Comparison of ENCODE assay signal across 8 cellular contexts in genomic region chr17:83099570-83100181, GRCh38. TPM values are rescaled to one million over a fixed set of nuclear protein-coding genes. Genes with fewer than 3 reads are reported as not detected.
DNase-seq lines count a peak whose midpoint lies in the region; ATAC-seq and TF ChIP-seq lines count a peak whose summit lies in the region.
"Had no signal": no experiment of that assay in that cellular context is flagged by ENCODE, and none has a peak within 500 bp of the region (broad histone marks: within the 10 kb centered on the region; RNA-seq: fewer than 3 reads in every experiment).

No MANE protein-coding gene starts in this region.

- no CpG with 5 or more reads among the region's 34 CpGs for WGBS in H9 (ENCODE audit: extremely low coverage, insufficient read length, low lambda C conversion rate)
- WGBS in SK-N-SH (ENCODE audit: low lambda C conversion rate) = 43% methylated on average over 29 of the region's 34 CpGs

- peaks cover 0 to 7% of the 10 kb centered on the region in 2 experiments; a peak in 1 of 5 replicates for H3K9me3 Mint-ChIP-seq in H9
- no peaks in the 10 kb centered on the region for H3K9me3 Mint-ChIP-seq in stimulated activated naive B cell treated with anti-CD40 and anti-IgM and Interleukin-4, amounts not matched to agents 10 μg/mL and 1 μg/mL and 100 μg/mL, for 72 hours

- H4K8ac ChIP-seq in H9 (replicated peaks; ENCODE audit: insufficient read length, low read depth, low read length) = no peak overlapping the region

- H3K9me3 ChIP-seq in H9 (ENCODE audit: control insufficient read depth, low read depth, low read length) = no peaks in the 10 kb centered on the region
- no peaks in the 10 kb centered on the region for H3K9me3 ChIP-seq in SK-N-SH
- no peaks in the 10 kb centered on the region for H3K9me3 ChIP-seq in iPS-18c (ENCODE audit: control insufficient read depth, insufficient read depth, low read length)

- TF ChIP-seq EP300 in SK-N-SH (IDR thresholded peaks at IDR 0.05; ENCODE audit: borderline replicate concordance in 1 of 2, low read depth in 1 of 2, low read length in 1 of 2) = no peak

- no peaks in the 10 kb centered on the region for H3K9me2 ChIP-seq in SK-N-SH

- CTCF ChIA-PET in SK-N-SH (lab: Yijun Ruan, JAX) = no interaction called here

- 0 out of 3 replicates have a peak, but pooled peaks have one; percentile 15 for TF ChIP-seq CTCF in H9 (conservative IDR thresholded peaks at IDR 0.05)
- 0 out of 2 replicates have a peak, but pooled peaks have one; percentile 16 for TF ChIP-seq CTCF in SK-N-SH (IDR thresholded peaks at IDR 0.05)

- peaks cover 26% of the 10 kb centered on the region for H3F3A ChIP-seq in SK-N-SH (replicated peaks; ENCODE audit: insufficient read depth)

- no peak overlapping the region for H2BK5ac ChIP-seq in H9 (ENCODE audit: insufficient read length, low read length)

- peaks cover 6 to 18% of the 10 kb centered on the region in 2 experiments; a peak in 3 of 4 replicates for H3K4me1 Mint-ChIP-seq in H9
- H3K4me1 Mint-ChIP-seq in stimulated activated naive B cell treated with anti-CD40 and anti-IgM and Interleukin-4, amounts not matched to agents 10 μg/mL and 1 μg/mL and 100 μg/mL, for 72 hours = peaks cover 21 to 41% of the 10 kb centered on the region in 2 donors

- H3K9ac ChIP-seq in H9 (ENCODE audit: extremely low read depth, insufficient read length, low read length) (no peak overlapping the region), SK-N-SH (peak overlapping the region; percentile 40; the same call in 1 of the 2 replicates)

- no peaks in the 10 kb centered on the region; the same call in 1 of the 2 replicates for H3K27me3 Mint-ChIP-seq in H9 (ENCODE audit: low read depth)
- H3K27me3 Mint-ChIP-seq in stimulated activated naive B cell treated with anti-CD40 and anti-IgM and Interleukin-4, amounts not matched to agents 10 μg/mL and 1 μg/mL and 100 μg/mL, for 72 hours = peaks cover 4 to 42% of the 10 kb centered on the region in 2 donors

- H3K23me2 ChIP-seq in H9 (ENCODE audit: insufficient read length, low read depth, low read length, poor library complexity, severe bottlenecking) = no peaks in the 10 kb centered on the region

- H4K5ac ChIP-seq in H9 (ENCODE audit: insufficient read length, low read depth, low read length) = no peak overlapping the region

- H2BK12ac ChIP-seq in H9 (ENCODE audit: insufficient read length, low read depth, low read length) = no peak overlapping the region

- H3K4me3 ChIP-seq in SK-N-SH (ENCODE audit: low read depth in 2 of 2, low read length in 1 of 2) (peak overlapping the region; percentile 2 to 44; a peak in 2 of 4 replicates), iPS-18c (ENCODE audit: insufficient read depth, low read depth, low read length) (peak overlapping the region; percentile 28)

- H3K18ac ChIP-seq in H9 (ENCODE audit: insufficient read length, low read depth, low read length) = no peak overlapping the region

- H3K36me3 Mint-ChIP-seq in H9 (ENCODE audit: insufficient read depth in 1 of 3, low read depth in 3 of 3) = peaks cover 7 to 12% (median 10%) of the 10 kb centered on the region in 3 experiments
- H3K36me3 Mint-ChIP-seq in stimulated activated naive B cell treated with anti-CD40 and anti-IgM and Interleukin-4, amounts not matched to agents 10 μg/mL and 1 μg/mL and 100 μg/mL, for 72 hours = peaks cover 12 to 13% of the 10 kb centered on the region in 2 donors

- H3T11ph ChIP-seq in H9 (ENCODE audit: low read length) = no peak overlapping the region

- no peak overlapping the region for H3K14ac ChIP-seq in H9 (ENCODE audit: insufficient read depth, low read length)

- no peak overlapping the region for H3K23ac ChIP-seq in H9 (ENCODE audit: insufficient read length, low read depth, low read length)

- H3K27ac Mint-ChIP-seq in H9 = no peak overlapping the region
- H3K27ac Mint-ChIP-seq in stimulated activated naive B cell treated with anti-CD40 and anti-IgM and Interleukin-4, amounts not matched to agents 10 μg/mL and 1 μg/mL and 100 μg/mL, for 72 hours = peak overlapping the region; percentile 69

- ATAC-seq in stimulated activated naive B cell treated with anti-CD40 and anti-IgM and Interleukin-4, amounts not matched to agents 10 μg/mL and 1 μg/mL and 100 μg/mL, for 72 hours (replicated peaks) = peak; percentile 39 to 50

- H2AFZ ChIP-seq in H9 (ENCODE audit: low read length) = no peak overlapping the region
- H2AFZ ChIP-seq in SK-N-SH (ENCODE audit: low read depth) = peak overlapping the region; percentile 24; the same call in 1 of the 2 replicates

- H2AK5ac ChIP-seq in H9 (ENCODE audit: insufficient read length, low read length) = no peak overlapping the region

- H4K20me1 ChIP-seq in H9 (ENCODE audit: control insufficient read depth, insufficient read depth, insufficient read length) (no peaks in the 10 kb centered on the region), SK-N-SH (ENCODE audit: insufficient read depth) (peaks cover 33% of the 10 kb centered on the region)

- no peak for TF ChIP-seq RAD21 in SK-N-SH (IDR thresholded peaks at IDR 0.05; ENCODE audit: low read length)

- H3K36me3 ChIP-seq in SK-N-SH (replicated peaks in 1 of 2; ENCODE audit: control insufficient read depth in 1 of 2, insufficient read depth in 2 of 2, low read length in 1 of 2) = peaks cover 22% of the 10 kb centered on the region in 2 experiments

- H4K91ac ChIP-seq in H9 (ENCODE audit: insufficient read length, low read depth, low read length) = no peak overlapping the region

- POLR2A ChIA-PET in SK-N-SH (lab: Yijun Ruan, JAX) = no interaction called here

- H3K79me1 ChIP-seq in H9 (ENCODE audit: insufficient read depth, low read depth, low read length, poor library complexity, severe bottlenecking) = no peaks in the 10 kb centered on the region

- no peaks in the 10 kb centered on the region for H3K27me3 ChIP-seq in H9 (ENCODE audit: insufficient read depth, low read length)
- H3K27me3 ChIP-seq in SK-N-SH (ENCODE audit: insufficient read depth) = no peaks in the 10 kb centered on the region

- H3K56ac ChIP-seq in H9 (ENCODE audit: insufficient read length, low read depth, low read length) = no peak overlapping the region

- DNase-seq in H9 (no peak), SK-N-SH (peak; percentile 70), Kasumi-1 (lab: John Stamatoyannopoulos, UW) (no peak), medulla oblongata (ENCODE audit: extremely low spot score) (no peak), NOMO-1 treated with DMSO at 0.1 percent for 48 hours (lab: John Stamatoyannopoulos, UW; ENCODE audit: unreplicated experiment) (no peak)
- no peak for DNase-seq in stimulated activated naive B cell treated with anti-CD40 and anti-IgM and Interleukin-4, amounts not matched to agents 10 μg/mL and 1 μg/mL and 100 μg/mL, for 72 hours
- DNase-seq: stimulated activated CD4-positive, alpha-beta T cell treated with anti-CD3 and anti-CD28 coated beads, Interleukin-15, amount 100 ng/mL, for 24 hours had no signal

- no peaks in the 10 kb centered on the region; the same call in 1 of the 2 replicates for H3K4me1 ChIP-seq in H9 (ENCODE audit: insufficient read depth, low read length)
- H3K4me1 ChIP-seq in SK-N-SH (ENCODE audit: control insufficient read depth in 1 of 2, insufficient read depth in 2 of 2, low read depth in 1 of 2, low read length in 1 of 2) = peaks cover 20 to 31% of the 10 kb centered on the region in 2 experiments; a peak in 3 of 4 replicates

- no peak overlapping the region for H3K4ac ChIP-seq in H9 (ENCODE audit: low read depth, low read length)

- no peak overlapping the region for H2BK120ac ChIP-seq in H9 (ENCODE audit: low read depth, low read length, poor library complexity, severe bottlenecking)

- no peak overlapping the region for H2BK15ac ChIP-seq in H9 (ENCODE audit: low read depth, low read length)

- H3K27ac ChIP-seq in H9 (ENCODE audit: insufficient read length, low read depth, low read length) = no peak overlapping the region
- H3K27ac ChIP-seq in SK-N-SH (ENCODE audit: low read depth in 2 of 2, low read length in 1 of 2) = peak overlapping the region in 1 of 2 experiments; percentile 39; a peak in 3 of 4 replicates

- no peak overlapping the region for H3K4me3 Mint-ChIP-seq in H9
- H3K4me3 Mint-ChIP-seq in stimulated activated naive B cell treated with anti-CD40 and anti-IgM and Interleukin-4, amounts not matched to agents 10 μg/mL and 1 μg/mL and 100 μg/mL, for 72 hours = peak overlapping the region; percentile 62 to 77

- H3K4me2 ChIP-seq in H9 (ENCODE audit: insufficient read depth, insufficient read length, low read length) = no peak overlapping the region
- peak overlapping the region; percentile 83 for H3K4me2 ChIP-seq in SK-N-SH

- no peak overlapping the region for H2BK20ac ChIP-seq in H9 (ENCODE audit: low read depth, low read length, poor library complexity, severe bottlenecking)

- no peaks in the 10 kb centered on the region for H3K79me2 ChIP-seq in H9 (ENCODE audit: insufficient read depth, low read length)
- H3K79me2 ChIP-seq in SK-N-SH (ENCODE audit: insufficient read depth) = no peaks in the 10 kb centered on the region

TF ChIP-seq in SK-N-SH, 30 proteins besides CTCF, POLR2A, EP300 and RAD21 (continues in another document):
- TF ChIP-seq NFIC (IDR thresholded peaks at IDR 0.05; ENCODE audit: borderline replicate concordance) = 0 out of 2 replicates have a peak, but pooled peaks have one; percentile 4
- no peak for TF ChIP-seq SMC3 (IDR thresholded peaks at IDR 0.05; ENCODE audit: low read depth, low read length)
- TF ChIP-seq NRF1 (IDR thresholded peaks at IDR 0.05; ENCODE audit: low read depth, low read length) = no peak
- TF ChIP-seq, protein P1, sequence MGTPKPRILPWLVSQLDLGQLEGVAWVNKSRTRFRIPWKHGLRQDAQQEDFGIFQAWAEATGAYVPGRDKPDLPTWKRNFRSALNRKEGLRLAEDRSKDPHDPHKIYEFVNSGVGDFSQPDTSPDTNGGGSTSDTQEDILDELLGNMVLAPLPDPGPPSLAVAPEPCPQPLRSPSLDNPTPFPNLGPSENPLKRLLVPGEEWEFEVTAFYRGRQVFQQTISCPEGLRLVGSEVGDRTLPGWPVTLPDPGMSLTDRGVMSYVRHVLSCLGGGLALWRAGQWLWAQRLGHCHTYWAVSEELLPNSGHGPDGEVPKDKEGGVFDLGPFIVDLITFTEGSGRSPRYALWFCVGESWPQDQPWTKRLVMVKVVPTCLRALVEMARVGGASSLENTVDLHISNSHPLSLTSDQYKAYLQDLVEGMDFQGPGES (IDR thresholded peaks at IDR 0.05; ENCODE audit: low read depth, low read length) = no peak
- TF ChIP-seq, protein P2, sequence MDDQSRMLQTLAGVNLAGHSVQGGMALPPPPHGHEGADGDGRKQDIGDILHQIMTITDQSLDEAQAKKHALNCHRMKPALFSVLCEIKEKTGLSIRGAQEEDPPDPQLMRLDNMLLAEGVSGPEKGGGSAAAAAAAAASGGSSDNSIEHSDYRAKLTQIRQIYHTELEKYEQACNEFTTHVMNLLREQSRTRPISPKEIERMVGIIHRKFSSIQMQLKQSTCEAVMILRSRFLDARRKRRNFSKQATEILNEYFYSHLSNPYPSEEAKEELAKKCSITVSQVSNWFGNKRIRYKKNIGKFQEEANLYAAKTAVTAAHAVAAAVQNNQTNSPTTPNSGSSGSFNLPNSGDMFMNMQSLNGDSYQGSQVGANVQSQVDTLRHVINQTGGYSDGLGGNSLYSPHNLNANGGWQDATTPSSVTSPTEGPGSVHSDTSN (IDR thresholded peaks at IDR 0.05) = peak; percentile 54

RNA-seq across cellular contexts. Expression of gene METRNL, which starts 20.3 kb away (rescaled TPM):
- 19.4 and 21.4 TPM in 2 replicates for total RNA-seq in H9 (2021)
- polyA plus RNA-seq in SK-N-SH (2012; rRNA removed) = 50.8 and 75.5 TPM in 2 replicates
- 31.7 and 51.3 TPM in 2 replicates for polyA plus RNA-seq in SK-N-SH (2012; cell fraction: cytosol; rRNA removed)
- polyA plus RNA-seq in SK-N-SH (2012; cell fraction: nucleus; rRNA removed) = 56.5 and 122 TPM in 2 replicates

Comparison
In these comparisons a context has a peak if more than half of its experiments do, and no peak if none do; other contexts are left out.
1. H3K4me3 Mint-ChIP-seq: peak in stimulated activated naive B cell treated with anti-CD40 and anti-IgM and Interleukin-4, amounts not matched to agents 10 μg/mL and 1 μg/mL and 100 μg/mL, for 72 hours (2 of 2); none in H9 (0 of 2).